1 cellular context compared by ENCODE assay signal in genomic region chr9:37381094-37381741, GRCh38.
TF ChIP-seq lines count a peak whose summit lies in the region.

No MANE protein-coding gene starts in this region.

TF ChIP-seq in HepG2, 621 proteins besides CTCF, POLR2A, EP300 and RAD21 (continued from another document and continues in another):
- TF ChIP-seq MTA1 (CRISPR knock-in tag; IDR thresholded peaks at IDR 0.05; ENCODE audit: borderline replicate concordance) (peak; percentile 81; the same call in 1 of the 2 replicates), U2AF2 (IDR thresholded peaks at IDR 0.05; ENCODE audit: low read depth, low read length) (no peak), CBX1 (IDR thresholded peaks at IDR 0.05; ENCODE audit: low read depth) (no peak), THAP7 (CRISPR knock-in tag; IDR thresholded peaks at IDR 0.05) (peak; percentile 30; the same call in 1 of the 2 replicates), ZNF343 (CRISPR knock-in tag; IDR thresholded peaks at IDR 0.05) (no peak), PHF21A (CRISPR knock-in tag; IDR thresholded peaks at IDR 0.05) (peak; percentile 60), ZBTB33 (CRISPR knock-in tag; IDR thresholded peaks at IDR 0.05) (no peak), SKIL (CRISPR knock-in tag; IDR thresholded peaks at IDR 0.05; ENCODE audit: borderline replicate concordance) (no peak), BCL6 (CRISPR knock-in tag; IDR thresholded peaks at IDR 0.05) (peak; percentile 34; the same call in 1 of the 2 replicates), CENPBD1 (CRISPR knock-in tag; IDR thresholded peaks at IDR 0.05; ENCODE audit: borderline replicate concordance, low read depth) (no peak), LCORL (IDR thresholded peaks at IDR 0.05) (no peak), LCORL (CRISPR knock-in tag; IDR thresholded peaks at IDR 0.05) (peak; percentile 50; the same call in 1 of the 2 replicates), GZF1 (CRISPR knock-in tag; IDR thresholded peaks at IDR 0.05) (no peak), CENPX (CRISPR knock-in tag; IDR thresholded peaks at IDR 0.05) (no peak), GRHL1 (CRISPR knock-in tag; conservative IDR thresholded peaks at IDR 0.05) (no peak), ZBTB46 (CRISPR knock-in tag; IDR thresholded peaks at IDR 0.05; ENCODE audit: borderline replicate concordance) (no peak), ZNF143 (CRISPR knock-in tag; IDR thresholded peaks at IDR 0.05) (no peak), ZNF747 (CRISPR knock-in tag; IDR thresholded peaks at IDR 0.05; ENCODE audit: borderline replicate concordance) (no peak; the same call in 1 of the 2 replicates), PITX1 (CRISPR knock-in tag; IDR thresholded peaks at IDR 0.05) (peak; percentile 53; the same call in 1 of the 2 replicates), ZFP37 (CRISPR knock-in tag; IDR thresholded peaks at IDR 0.05; ENCODE audit: borderline replicate concordance) (peak; percentile 56; the same call in 1 of the 2 replicates), THAP8 (CRISPR knock-in tag; IDR thresholded peaks at IDR 0.05; ENCODE audit: borderline replicate concordance) (no peak), POLR2AphosphoS2 (IDR thresholded peaks at IDR 0.05; ENCODE audit: low read depth, low read length) (no peak), MAX (IDR thresholded peaks at IDR 0.05) (peak; percentile 98), NCOA5 (CRISPR knock-in tag; IDR thresholded peaks at IDR 0.05) (no peak), ZBTB4 (CRISPR knock-in tag; IDR thresholded peaks at IDR 0.05; ENCODE audit: borderline replicate concordance) (no peak), ZNF569 (CRISPR knock-in tag; IDR thresholded peaks at IDR 0.05; ENCODE audit: borderline replicate concordance) (no peak), TEF (CRISPR knock-in tag; IDR thresholded peaks at IDR 0.05) (no peak), SYNCRIP (IDR thresholded peaks at IDR 0.05; ENCODE audit: insufficient read depth, low read depth, low read length) (no peak), ZBTB8A (CRISPR knock-in tag; IDR thresholded peaks at IDR 0.05; ENCODE audit: borderline replicate concordance, low read depth) (no peak), HOXA3 (CRISPR knock-in tag; IDR thresholded peaks at IDR 0.05) (peak; percentile 68; the same call in 1 of the 2 replicates), KLF6 (CRISPR knock-in tag; IDR thresholded peaks at IDR 0.05) (0 out of 2 replicates have a peak, but pooled peaks have one; percentile 64), MIXL1 (CRISPR knock-in tag; IDR thresholded peaks at IDR 0.05) (no peak), ZNF329 (CRISPR knock-in tag; IDR thresholded peaks at IDR 0.05; ENCODE audit: low read depth) (no peak), NKX3-1 (CRISPR knock-in tag; IDR thresholded peaks at IDR 0.05) (no peak), PPARG (CRISPR knock-in tag; conservative IDR thresholded peaks at IDR 0.05) (no peak), ZNF180 (CRISPR knock-in tag; IDR thresholded peaks at IDR 0.05; ENCODE audit: borderline replicate concordance, low read depth) (no peak), ZFP1 (CRISPR knock-in tag; IDR thresholded peaks at IDR 0.05) (no peak), ZNF263 (CRISPR knock-in tag; IDR thresholded peaks at IDR 0.05) (peak; percentile 58), PCBP2 (optimal IDR thresholded peaks at IDR 0.05; ENCODE audit: low read depth, low read length, poor library complexity, severe bottlenecking) (no peak), TP53 (CRISPR knock-in tag; conservative IDR thresholded peaks at IDR 0.05) (no peak), RARA (CRISPR knock-in tag; IDR thresholded peaks at IDR 0.05) (0 out of 2 replicates have a peak, but pooled peaks have one; percentile 22), NONO (IDR thresholded peaks at IDR 0.05) (no peak), NONO (CRISPR knock-in tag; conservative IDR thresholded peaks at IDR 0.05) (0 out of 2 replicates have a peak, but pooled peaks have one; percentile 14), RXRB (CRISPR knock-in tag; IDR thresholded peaks at IDR 0.05; ENCODE audit: borderline replicate concordance) (0 out of 2 replicates have a peak, but pooled peaks have one; percentile 13), KLF13 (CRISPR knock-in tag; IDR thresholded peaks at IDR 0.05) (no peak), CBX5 (CRISPR knock-in tag; IDR thresholded peaks at IDR 0.05; ENCODE audit: borderline replicate concordance) (peak; percentile 46; the same call in 1 of the 2 replicates), PTBP1 (IDR thresholded peaks at IDR 0.05; ENCODE audit: low read depth, low read length, poor library complexity, severe bottlenecking) (no peak), EZH2 (conservative IDR thresholded peaks at IDR 0.05; ENCODE audit: low read depth, low read length) (no peak), PHF5A (CRISPR knock-in tag; IDR thresholded peaks at IDR 0.05; ENCODE audit: low read depth, unreplicated experiment) (no peak), ZBTB1 (CRISPR knock-in tag; IDR thresholded peaks at IDR 0.05; ENCODE audit: borderline replicate concordance) (no peak), ONECUT2 (CRISPR knock-in tag; IDR thresholded peaks at IDR 0.05) (0 out of 2 replicates have a peak, but pooled peaks have one; percentile 27), MAF1 (CRISPR knock-in tag; IDR thresholded peaks at IDR 0.05; ENCODE audit: borderline replicate concordance) (no peak), HNRNPH1 (optimal IDR thresholded peaks at IDR 0.05; ENCODE audit: low read depth, low read length) (no peak), TBX3 (IDR thresholded peaks at IDR 0.05; ENCODE audit: borderline replicate concordance) (no peak), ZBTB7A (CRISPR knock-in tag; IDR thresholded peaks at IDR 0.05) (0 out of 2 replicates have a peak, but pooled peaks have one; percentile 54), KAT2B (IDR thresholded peaks at IDR 0.05; ENCODE audit: borderline replicate concordance, low read depth, low read length) (no peak), ARID2 (CRISPR knock-in tag; IDR thresholded peaks at IDR 0.05; ENCODE audit: borderline replicate concordance) (no peak), ZNF430 (CRISPR knock-in tag; IDR thresholded peaks at IDR 0.05) (peak; percentile 88; the same call in 1 of the 2 replicates), SATB2 (CRISPR knock-in tag; IDR thresholded peaks at IDR 0.05) (no peak), ARNT (IDR thresholded peaks at IDR 0.05) (no peak)
